ENCODE assay signal across 2 cellular contexts in genomic region chr7:37853468-37853867, GRCh38.
A peak's percentile ranks its signal among the peaks of the same experiment; 100 is the strongest.
TF ChIP-seq lines count a peak whose summit lies in the region.

No MANE protein-coding gene starts in this region.

TF ChIP-seq in A549, 52 proteins besides CTCF, POLR2A, EP300 and RAD21:
- no peak for TF ChIP-seq FOXS1 (CRISPR knock-in tag; IDR thresholded peaks at IDR 0.05)
- no peak for TF ChIP-seq EHMT2 (IDR thresholded peaks at IDR 0.05; ENCODE audit: low read depth)
- TF ChIP-seq SMC3 (IDR thresholded peaks at IDR 0.05), result peak; percentile 67
- TF ChIP-seq RARB (CRISPR knock-in tag; IDR thresholded peaks at IDR 0.05), result no peak
- no peak for TF ChIP-seq REST (IDR thresholded peaks at IDR 0.05)
- no peak for TF ChIP-seq HOXA7 (CRISPR knock-in tag; IDR thresholded peaks at IDR 0.05)
- TF ChIP-seq ELK1 (IDR thresholded peaks at IDR 0.05; ENCODE audit: low read depth, low read length), result no peak

TF ChIP-seq in H1, 55 proteins besides CTCF, POLR2A, EP300 and RAD21:
- no peak for TF ChIP-seq POLR2AphosphoS5 (IDR thresholded peaks at IDR 0.05; ENCODE audit: low read depth, low read length)
- no peak for TF ChIP-seq ATF3 (IDR thresholded peaks at IDR 0.05; ENCODE audit: insufficient read depth, low read depth, low read length)
- no peak for TF ChIP-seq PHF8 (conservative IDR thresholded peaks at IDR 0.05; ENCODE audit: low read depth, low read length)
- TF ChIP-seq EZH2 (IDR thresholded peaks at IDR 0.05; ENCODE audit: low read depth, low read length, severe bottlenecking), result no peak
- TF ChIP-seq YY1 (IDR thresholded peaks at IDR 0.05; ENCODE audit: low read depth, low read length), result no peak
- no peak for TF ChIP-seq HDAC2 (IDR thresholded peaks at IDR 0.05; ENCODE audit: borderline replicate concordance in 1 of 2, low read depth in 2 of 2, low read length in 2 of 2)
- TF ChIP-seq SRF (IDR thresholded peaks at IDR 0.05; ENCODE audit: low read depth, low read length), result no peak
- no peak for TF ChIP-seq ZNF274 (IDR thresholded peaks at IDR 0.05; ENCODE audit: borderline replicate concordance, extremely low read depth, low read length)
- TF ChIP-seq GABPA (IDR thresholded peaks at IDR 0.05; ENCODE audit: borderline replicate concordance, insufficient read depth, low read length), result no peak
- no peak for TF ChIP-seq KDM5A (IDR thresholded peaks at IDR 0.05; ENCODE audit: low read length)
- TF ChIP-seq E2F6 (IDR thresholded peaks at IDR 0.05), result no peak
- TF ChIP-seq ASH2L (IDR thresholded peaks at IDR 0.05; ENCODE audit: low read length), result no peak
- TF ChIP-seq KDM4A (IDR thresholded peaks at IDR 0.05; ENCODE audit: low read depth, low read length, severe bottlenecking), result no peak
